In the genomic region with DNA sequence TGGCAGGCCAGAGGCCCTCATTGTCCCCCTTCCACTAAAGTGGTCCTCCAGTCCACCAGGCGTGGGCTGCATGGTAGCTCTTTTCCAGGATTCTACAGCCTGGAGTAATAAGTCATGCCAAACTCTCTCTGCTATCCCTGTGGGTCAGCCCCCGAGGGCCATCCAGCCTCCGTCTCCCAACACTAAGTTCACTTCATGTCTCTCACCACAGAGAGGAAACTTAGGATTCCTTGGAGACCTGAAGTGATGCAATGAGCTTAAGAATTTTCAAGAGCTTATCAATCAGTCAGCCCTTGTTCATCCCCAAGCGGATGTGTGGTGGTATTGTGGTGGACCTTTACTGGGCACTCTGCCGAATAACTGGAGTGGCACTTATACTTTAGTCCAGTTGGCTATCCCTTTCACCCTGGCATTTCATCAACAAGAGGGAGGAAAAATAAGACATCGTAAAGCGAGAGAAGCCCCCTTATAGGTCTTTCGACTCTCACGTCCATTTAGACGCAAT, we compare ENCODE assay signal across 1 cellular context.
TF ChIP-seq lines count a peak whose summit lies in the region.
"Not testable (repeated sequence)": the region's sequence is repeated elsewhere in the genome, so short reads cannot be mapped to it uniquely, and the experiment has no call there.

No MANE protein-coding gene starts in this region.

TF ChIP-seq in K562, 482 proteins besides CTCF, POLR2A, EP300 and RAD21 (continues in another document):
- TF ChIP-seq, protein P1, sequence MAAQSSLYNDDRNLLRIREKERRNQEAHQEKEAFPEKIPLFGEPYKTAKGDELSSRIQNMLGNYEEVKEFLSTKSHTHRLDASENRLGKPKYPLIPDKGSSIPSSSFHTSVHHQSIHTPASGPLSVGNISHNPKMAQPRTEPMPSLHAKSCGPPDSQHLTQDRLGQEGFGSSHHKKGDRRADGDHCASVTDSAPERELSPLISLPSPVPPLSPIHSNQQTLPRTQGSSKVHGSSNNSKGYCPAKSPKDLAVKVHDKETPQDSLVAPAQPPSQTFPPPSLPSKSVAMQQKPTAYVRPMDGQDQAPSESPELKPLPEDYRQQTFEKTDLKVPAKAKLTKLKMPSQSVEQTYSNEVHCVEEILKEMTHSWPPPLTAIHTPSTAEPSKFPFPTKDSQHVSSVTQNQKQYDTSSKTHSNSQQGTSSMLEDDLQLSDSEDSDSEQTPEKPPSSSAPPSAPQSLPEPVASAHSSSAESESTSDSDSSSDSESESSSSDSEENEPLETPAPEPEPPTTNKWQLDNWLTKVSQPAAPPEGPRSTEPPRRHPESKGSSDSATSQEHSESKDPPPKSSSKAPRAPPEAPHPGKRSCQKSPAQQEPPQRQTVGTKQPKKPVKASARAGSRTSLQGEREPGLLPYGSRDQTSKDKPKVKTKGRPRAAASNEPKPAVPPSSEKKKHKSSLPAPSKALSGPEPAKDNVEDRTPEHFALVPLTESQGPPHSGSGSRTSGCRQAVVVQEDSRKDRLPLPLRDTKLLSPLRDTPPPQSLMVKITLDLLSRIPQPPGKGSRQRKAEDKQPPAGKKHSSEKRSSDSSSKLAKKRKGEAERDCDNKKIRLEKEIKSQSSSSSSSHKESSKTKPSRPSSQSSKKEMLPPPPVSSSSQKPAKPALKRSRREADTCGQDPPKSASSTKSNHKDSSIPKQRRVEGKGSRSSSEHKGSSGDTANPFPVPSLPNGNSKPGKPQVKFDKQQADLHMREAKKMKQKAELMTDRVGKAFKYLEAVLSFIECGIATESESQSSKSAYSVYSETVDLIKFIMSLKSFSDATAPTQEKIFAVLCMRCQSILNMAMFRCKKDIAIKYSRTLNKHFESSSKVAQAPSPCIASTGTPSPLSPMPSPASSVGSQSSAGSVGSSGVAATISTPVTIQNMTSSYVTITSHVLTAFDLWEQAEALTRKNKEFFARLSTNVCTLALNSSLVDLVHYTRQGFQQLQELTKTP (IDR thresholded peaks at IDR 0.05; ENCODE audit: low read depth in 1 of 2, partially characterized antibody in 2 of 2), result peak; percentile 70 to 87
- TF ChIP-seq ETV5 (CRISPR knock-in tag; IDR thresholded peaks at IDR 0.05; ENCODE audit: low read depth) (peak; percentile 96), ATF7 (IDR thresholded peaks at IDR 0.05) (peak; percentile 81), NBN (IDR thresholded peaks at IDR 0.05; ENCODE audit: low read depth) (peak; percentile 23; the same call in 1 of the 2 replicates), POLR2B (IDR thresholded peaks at IDR 0.05; ENCODE audit: low read depth, partially characterized antibody) (peak; percentile 56), NR2C1 (tag; IDR thresholded peaks at IDR 0.05) (peak; percentile 53; the same call in 1 of the 2 replicates), NR4A1 (tag; IDR thresholded peaks at IDR 0.05) (peak; percentile 80), TRIM28 (IDR thresholded peaks at IDR 0.05) (peak; percentile 69; the same call in 1 of the 2 replicates), ZSCAN32 (CRISPR knock-in tag; IDR thresholded peaks at IDR 0.05) (peak; percentile 81), FOXP1 (CRISPR knock-in tag; IDR thresholded peaks at IDR 0.05) (peak; percentile 39; the same call in 1 of the 2 replicates), ZBTB17 (CRISPR knock-in tag; IDR thresholded peaks at IDR 0.05) (peak; percentile 61; the same call in 1 of the 2 replicates), MAZ (CRISPR knock-in tag; conservative IDR thresholded peaks at IDR 0.05 in 1 of 2, IDR thresholded peaks at IDR 0.05 in 1 of 2) (peak in 1 of 2 experiments; percentile 42; a peak in 2 of 4 replicates), HDAC3 (IDR thresholded peaks at IDR 0.05; ENCODE audit: borderline replicate concordance, partially characterized antibody) (peak; percentile 49), JUND (IDR thresholded peaks at IDR 0.05; ENCODE audit: borderline replicate concordance, low read depth, low read length) (peak; percentile 47; the same call in 1 of the 2 replicates), SUPT5H (IDR thresholded peaks at IDR 0.05) (peak; percentile 52), LEF1 (IDR thresholded peaks at IDR 0.05) (peak; percentile 53; the same call in 1 of the 2 replicates), ESRRA (IDR thresholded peaks at IDR 0.05; ENCODE audit: borderline replicate concordance, low read depth) (peak; percentile 59), GABPB1 (CRISPR knock-in tag; IDR thresholded peaks at IDR 0.05) (peak; percentile 28; the same call in 1 of the 2 replicates), CXXC5 (CRISPR knock-in tag; IDR thresholded peaks at IDR 0.05) (peak; percentile 60), MYC (IDR thresholded peaks at IDR 0.05; ENCODE audit: low read depth, low read length) (0 out of 2 replicates have a peak, but pooled peaks have one; percentile 11), BRD9 (IDR thresholded peaks at IDR 0.05; ENCODE audit: low read depth, partially characterized antibody) (peak; percentile 94), SMAD4 (CRISPR knock-in tag; conservative IDR thresholded peaks at IDR 0.05) (peak; percentile 87), TEAD4 (IDR thresholded peaks at IDR 0.05; ENCODE audit: low read length) (peak; percentile 23; the same call in 1 of the 2 replicates), TEAD4 (CRISPR knock-in tag; IDR thresholded peaks at IDR 0.05; ENCODE audit: borderline replicate concordance) (0 out of 2 replicates have a peak, but pooled peaks have one; percentile 26), NFIC (IDR thresholded peaks at IDR 0.05) (peak; percentile 68), MEIS2 (IDR thresholded peaks at IDR 0.05; ENCODE audit: partially characterized antibody) (peak; percentile 92), CEBPG (CRISPR knock-in tag; IDR thresholded peaks at IDR 0.05) (peak; percentile 99), CEBPG (tag; conservative IDR thresholded peaks at IDR 0.05 in 1 of 2, IDR thresholded peaks at IDR 0.05 in 1 of 2) (peak; percentile 92 to 94), TARDBP (IDR thresholded peaks at IDR 0.05) (0 out of 2 replicates have a peak, but pooled peaks have one; percentile 74), KLF13 (tag; IDR thresholded peaks at IDR 0.05; ENCODE audit: borderline replicate concordance, low read depth) (peak; percentile 60; the same call in 1 of the 2 replicates), TRIM24 (IDR thresholded peaks at IDR 0.05) (peak in 1 of 2 experiments; percentile 70; a peak in 2 of 4 replicates), L3MBTL2 (IDR thresholded peaks at IDR 0.05) (peak; percentile 76), MECOM (CRISPR knock-in tag; IDR thresholded peaks at IDR 0.05) (peak; percentile 53; the same call in 1 of the 2 replicates)
- TF ChIP-seq, protein P2, sequence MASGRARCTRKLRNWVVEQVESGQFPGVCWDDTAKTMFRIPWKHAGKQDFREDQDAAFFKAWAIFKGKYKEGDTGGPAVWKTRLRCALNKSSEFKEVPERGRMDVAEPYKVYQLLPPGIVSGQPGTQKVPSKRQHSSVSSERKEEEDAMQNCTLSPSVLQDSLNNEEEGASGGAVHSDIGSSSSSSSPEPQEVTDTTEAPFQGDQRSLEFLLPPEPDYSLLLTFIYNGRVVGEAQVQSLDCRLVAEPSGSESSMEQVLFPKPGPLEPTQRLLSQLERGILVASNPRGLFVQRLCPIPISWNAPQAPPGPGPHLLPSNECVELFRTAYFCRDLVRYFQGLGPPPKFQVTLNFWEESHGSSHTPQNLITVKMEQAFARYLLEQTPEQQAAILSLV (tag; IDR thresholded peaks at IDR 0.05), result peak; percentile 85
- not testable (repeated sequence) for TF ChIP-seq NR2C1 (IDR thresholded peaks at IDR 0.05); NR4A1 (CRISPR knock-in tag; IDR thresholded peaks at IDR 0.05); JUND (tag; IDR thresholded peaks at IDR 0.05; ENCODE audit: borderline replicate concordance, low read depth, low read length); MYC (CRISPR knock-in tag; IDR thresholded peaks at IDR 0.05; ENCODE audit: borderline replicate concordance, low read depth)
- TF ChIP-seq, protein P3, sequence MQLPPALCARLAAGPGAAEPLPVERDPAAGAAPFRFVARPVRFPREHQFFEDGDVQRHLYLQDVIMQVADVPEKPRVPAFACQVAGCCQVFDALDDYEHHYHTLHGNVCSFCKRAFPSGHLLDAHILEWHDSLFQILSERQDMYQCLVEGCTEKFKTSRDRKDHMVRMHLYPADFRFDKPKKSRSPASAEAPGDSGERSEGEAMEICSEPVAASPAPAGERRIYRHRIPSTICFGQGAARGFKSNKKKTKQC (CRISPR knock-in tag; IDR thresholded peaks at IDR 0.05), result peak; percentile 44; the same call in 1 of the 2 replicates
- TF ChIP-seq, protein P4, sequence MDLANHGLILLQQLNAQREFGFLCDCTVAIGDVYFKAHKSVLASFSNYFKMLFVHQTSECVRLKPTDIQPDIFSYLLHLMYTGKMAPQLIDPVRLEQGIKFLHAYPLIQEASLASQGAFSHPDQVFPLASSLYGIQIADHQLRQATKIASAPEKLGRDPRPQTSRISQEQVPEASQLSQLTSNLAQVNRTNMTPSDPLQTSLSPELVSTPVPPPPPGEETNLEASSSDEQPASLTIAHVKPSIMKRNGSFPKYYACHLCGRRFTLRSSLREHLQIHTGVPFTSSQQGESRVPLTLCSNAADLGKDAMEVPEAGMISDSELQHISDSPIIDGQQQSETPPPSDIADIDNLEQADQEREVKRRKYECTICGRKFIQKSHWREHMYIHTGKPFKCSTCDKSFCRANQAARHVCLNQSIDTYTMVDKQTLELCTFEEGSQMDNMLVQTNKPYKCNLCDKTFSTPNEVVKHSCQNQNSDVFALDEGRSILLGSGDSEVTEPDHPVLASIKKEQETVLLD (IDR thresholded peaks at IDR 0.05), result peak; percentile 35; the same call in 1 of the 2 replicates
- TF ChIP-seq, protein P5, sequence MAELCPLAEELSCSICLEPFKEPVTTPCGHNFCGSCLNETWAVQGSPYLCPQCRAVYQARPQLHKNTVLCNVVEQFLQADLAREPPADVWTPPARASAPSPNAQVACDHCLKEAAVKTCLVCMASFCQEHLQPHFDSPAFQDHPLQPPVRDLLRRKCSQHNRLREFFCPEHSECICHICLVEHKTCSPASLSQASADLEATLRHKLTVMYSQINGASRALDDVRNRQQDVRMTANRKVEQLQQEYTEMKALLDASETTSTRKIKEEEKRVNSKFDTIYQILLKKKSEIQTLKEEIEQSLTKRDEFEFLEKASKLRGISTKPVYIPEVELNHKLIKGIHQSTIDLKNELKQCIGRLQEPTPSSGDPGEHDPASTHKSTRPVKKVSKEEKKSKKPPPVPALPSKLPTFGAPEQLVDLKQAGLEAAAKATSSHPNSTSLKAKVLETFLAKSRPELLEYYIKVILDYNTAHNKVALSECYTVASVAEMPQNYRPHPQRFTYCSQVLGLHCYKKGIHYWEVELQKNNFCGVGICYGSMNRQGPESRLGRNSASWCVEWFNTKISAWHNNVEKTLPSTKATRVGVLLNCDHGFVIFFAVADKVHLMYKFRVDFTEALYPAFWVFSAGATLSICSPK (IDR thresholded peaks at IDR 0.05; ENCODE audit: borderline replicate concordance), result peak; percentile 25; the same call in 1 of the 2 replicates
- TF ChIP-seq, protein P6, sequence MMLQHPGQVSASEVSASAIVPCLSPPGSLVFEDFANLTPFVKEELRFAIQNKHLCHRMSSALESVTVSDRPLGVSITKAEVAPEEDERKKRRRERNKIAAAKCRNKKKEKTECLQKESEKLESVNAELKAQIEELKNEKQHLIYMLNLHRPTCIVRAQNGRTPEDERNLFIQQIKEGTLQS (IDR thresholded peaks at IDR 0.05), result peak; percentile 97
- TF ChIP-seq, protein P6 (CRISPR knock-in tag; conservative IDR thresholded peaks at IDR 0.05), result peak; percentile 79; the same call in 1 of the 2 replicates
- TF ChIP-seq, protein P7, sequence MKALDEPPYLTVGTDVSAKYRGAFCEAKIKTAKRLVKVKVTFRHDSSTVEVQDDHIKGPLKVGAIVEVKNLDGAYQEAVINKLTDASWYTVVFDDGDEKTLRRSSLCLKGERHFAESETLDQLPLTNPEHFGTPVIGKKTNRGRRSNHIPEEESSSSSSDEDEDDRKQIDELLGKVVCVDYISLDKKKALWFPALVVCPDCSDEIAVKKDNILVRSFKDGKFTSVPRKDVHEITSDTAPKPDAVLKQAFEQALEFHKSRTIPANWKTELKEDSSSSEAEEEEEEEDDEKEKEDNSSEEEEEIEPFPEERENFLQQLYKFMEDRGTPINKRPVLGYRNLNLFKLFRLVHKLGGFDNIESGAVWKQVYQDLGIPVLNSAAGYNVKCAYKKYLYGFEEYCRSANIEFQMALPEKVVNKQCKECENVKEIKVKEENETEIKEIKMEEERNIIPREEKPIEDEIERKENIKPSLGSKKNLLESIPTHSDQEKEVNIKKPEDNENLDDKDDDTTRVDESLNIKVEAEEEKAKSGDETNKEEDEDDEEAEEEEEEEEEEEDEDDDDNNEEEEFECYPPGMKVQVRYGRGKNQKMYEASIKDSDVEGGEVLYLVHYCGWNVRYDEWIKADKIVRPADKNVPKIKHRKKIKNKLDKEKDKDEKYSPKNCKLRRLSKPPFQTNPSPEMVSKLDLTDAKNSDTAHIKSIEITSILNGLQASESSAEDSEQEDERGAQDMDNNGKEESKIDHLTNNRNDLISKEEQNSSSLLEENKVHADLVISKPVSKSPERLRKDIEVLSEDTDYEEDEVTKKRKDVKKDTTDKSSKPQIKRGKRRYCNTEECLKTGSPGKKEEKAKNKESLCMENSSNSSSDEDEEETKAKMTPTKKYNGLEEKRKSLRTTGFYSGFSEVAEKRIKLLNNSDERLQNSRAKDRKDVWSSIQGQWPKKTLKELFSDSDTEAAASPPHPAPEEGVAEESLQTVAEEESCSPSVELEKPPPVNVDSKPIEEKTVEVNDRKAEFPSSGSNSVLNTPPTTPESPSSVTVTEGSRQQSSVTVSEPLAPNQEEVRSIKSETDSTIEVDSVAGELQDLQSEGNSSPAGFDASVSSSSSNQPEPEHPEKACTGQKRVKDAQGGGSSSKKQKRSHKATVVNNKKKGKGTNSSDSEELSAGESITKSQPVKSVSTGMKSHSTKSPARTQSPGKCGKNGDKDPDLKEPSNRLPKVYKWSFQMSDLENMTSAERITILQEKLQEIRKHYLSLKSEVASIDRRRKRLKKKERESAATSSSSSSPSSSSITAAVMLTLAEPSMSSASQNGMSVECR (CRISPR knock-in tag; IDR thresholded peaks at IDR 0.05), result 0 out of 2 replicates have a peak, but pooled peaks have one; percentile 47
- TF ChIP-seq, protein P8, sequence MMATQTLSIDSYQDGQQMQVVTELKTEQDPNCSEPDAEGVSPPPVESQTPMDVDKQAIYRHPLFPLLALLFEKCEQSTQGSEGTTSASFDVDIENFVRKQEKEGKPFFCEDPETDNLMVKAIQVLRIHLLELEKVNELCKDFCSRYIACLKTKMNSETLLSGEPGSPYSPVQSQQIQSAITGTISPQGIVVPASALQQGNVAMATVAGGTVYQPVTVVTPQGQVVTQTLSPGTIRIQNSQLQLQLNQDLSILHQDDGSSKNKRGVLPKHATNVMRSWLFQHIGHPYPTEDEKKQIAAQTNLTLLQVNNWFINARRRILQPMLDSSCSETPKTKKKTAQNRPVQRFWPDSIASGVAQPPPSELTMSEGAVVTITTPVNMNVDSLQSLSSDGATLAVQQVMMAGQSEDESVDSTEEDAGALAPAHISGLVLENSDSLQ (IDR thresholded peaks at IDR 0.05), result peak; percentile 74
